In the genomic region with DNA sequence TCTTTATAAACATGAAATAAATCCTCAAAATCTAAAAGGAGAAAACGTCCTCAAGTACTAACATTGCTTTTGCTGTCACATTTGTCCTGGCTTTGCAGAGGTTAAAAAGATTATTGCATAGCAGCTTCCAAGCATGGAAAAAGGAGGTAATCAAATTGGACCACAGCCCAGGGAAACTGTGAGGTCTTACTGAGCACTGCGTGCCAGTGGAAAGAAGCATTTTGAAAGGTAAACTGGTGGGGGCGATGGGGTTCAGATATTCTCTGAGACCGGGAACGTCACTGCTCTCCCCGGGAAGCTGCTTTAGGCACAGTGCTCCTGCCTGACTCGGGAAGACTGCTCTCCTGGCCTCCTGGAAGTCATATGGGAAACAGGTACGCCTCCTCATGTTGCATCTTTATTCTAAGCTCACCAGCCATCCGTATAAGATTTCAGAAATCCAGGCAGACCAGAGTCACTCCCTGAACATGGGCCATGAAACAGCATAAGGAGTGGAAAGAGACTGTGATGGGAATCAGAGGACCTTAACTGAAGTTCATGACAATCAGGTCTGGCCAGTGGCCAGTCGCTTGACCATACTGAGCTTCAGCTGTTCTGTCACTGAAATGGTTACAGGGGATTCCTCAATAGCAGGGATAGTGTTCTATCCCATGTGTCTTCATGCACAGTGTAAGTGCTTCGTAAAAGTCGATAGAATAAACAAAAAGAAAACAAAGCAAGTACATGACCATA, we compare ENCODE assay signal across 19 cellular contexts.
A peak's percentile ranks its signal among the peaks of the same experiment; 100 is the strongest.
DNase-seq lines count a peak whose midpoint lies in the region; ATAC-seq and TF ChIP-seq lines count a peak whose summit lies in the region.
"Had no signal": no experiment of that assay in that cellular context is flagged by ENCODE, and none has a peak within 500 bp of the region (broad histone marks: within the 10 kb centered on the region; RNA-seq: fewer than 3 reads in every experiment).

No MANE protein-coding gene starts in this region.

- WGBS in mesenchymal stem cell, result 79% methylated on average over 12 of the region's 12 CpGs
- WGBS in aorta, 2 donors, result 33 to 36% methylated on average over 12 of the region's 12 CpGs

- TF ChIP-seq CTCF in fibroblast of lung (conservative IDR thresholded peaks at IDR 0.05 in 1 of 2, IDR thresholded peaks at IDR 0.05 in 1 of 2; ENCODE audit: low read depth in 1 of 2, low read length in 2 of 2), result no peak
- TF ChIP-seq CTCF in CD8-positive, alpha-beta T cell (IDR thresholded peaks at IDR 0.05), result no peak

- no peak overlapping the region for H2AFZ ChIP-seq in fibroblast of lung (ENCODE audit: low read length)
- no peak overlapping the region for H2AFZ ChIP-seq in mesenchymal stem cell (ENCODE audit: low read depth, low read length)

- no peak overlapping the region for H3K14ac ChIP-seq in mesenchymal stem cell (ENCODE audit: low read length in 2 of 2)

- H3K27me3 ChIP-seq in fibroblast of lung (ENCODE audit: control insufficient read depth, insufficient read depth, low read length) (no peaks in the 10 kb centered on the region), mesenchymal stem cell (ENCODE audit: control insufficient read depth in 1 of 2, insufficient read depth in 1 of 2, low read length in 2 of 2) (no peaks in the 10 kb centered on the region), aorta (ENCODE audit: control insufficient read depth in 1 of 2, insufficient read depth in 2 of 2, low read length in 1 of 2) (no peaks in the 10 kb centered on the region)
- H3K27me3 ChIP-seq in CD8-positive, alpha-beta T cell (ENCODE audit: insufficient read depth, low read length), result no peaks in the 10 kb centered on the region
- H3K27me3 ChIP-seq: MG63, uterus had no signal

- DNase-seq in Right ventricle myocardium inferior (ENCODE audit: missing footprints) (no peak), cardiac septum (ENCODE audit: low spot score) (no peak), fibroblast of lung (ENCODE audit: low read depth in 2 of 2) (peak in 1 of 2 donors; percentile 72), mesenchymal stem cell (peak; percentile 33), aorta (no peak), Kasumi-1 (lab: John Stamatoyannopoulos, UW) (no peak), NCI-H2029 (lab: John Stamatoyannopoulos, UW) (no peak)
- DNase-seq in CD8-positive, alpha-beta T cell, result no peak
- DNase-seq: activated T-cell treated with anti-CD3 and anti-CD28 coated beads, Interleukin-2, amount 50 U/mL, for 1 hour; DMS79; kidney; MG63; NCI-H1694; OCI-M1; stimulated activated CD4-positive, alpha-beta T cell treated with anti-CD3 and anti-CD28 coated beads, Interleukin-12 subunit alpha, Interleukin-12 subunit beta, amount 100 ng/mL, for 4 hours; stimulated activated naive CD4-positive, alpha-beta T cell treated with Interleukin-2 at 50 U/mL for 16 hours had no signal

- H3K9ac ChIP-seq in fibroblast of lung (ENCODE audit: insufficient read depth, low read length) (no peak overlapping the region), mesenchymal stem cell (ENCODE audit: low read length) (no peak overlapping the region)

- H3K4me3 Mint-ChIP-seq in CD8-positive, alpha-beta T cell, result no peak overlapping the region
- H3K4me3 Mint-ChIP-seq: activated naive CD8-positive, alpha-beta T cell had no signal

- H3K9me3 ChIP-seq in fibroblast of lung (ENCODE audit: control insufficient read depth, insufficient read depth, low read depth, low read length) (no peaks in the 10 kb centered on the region), mesenchymal stem cell (ENCODE audit: control insufficient read depth, low read length) (no peaks in the 10 kb centered on the region), aorta (ENCODE audit: control insufficient read depth, low read length) (no peaks in the 10 kb centered on the region)
- no peaks in the 10 kb centered on the region for H3K9me3 ChIP-seq in CD8-positive, alpha-beta T cell (ENCODE audit: low read length)
- H3K9me3 ChIP-seq: A549, MG63, uterus had no signal

- no peak overlapping the region for H3K27ac ChIP-seq in fibroblast of lung (ENCODE audit: insufficient read depth, low read length)
- H3K27ac ChIP-seq in mesenchymal stem cell (ENCODE audit: low read length, poor library complexity, severe bottlenecking), result no peak overlapping the region
- H3K27ac ChIP-seq in aorta (ENCODE audit: low read depth in 1 of 2, low read length in 2 of 2), result no peak overlapping the region
- no peak overlapping the region for H3K27ac ChIP-seq in CD8-positive, alpha-beta T cell (ENCODE audit: low read depth, low read length)
- H3K27ac ChIP-seq: A549, uterus had no signal

- no peak overlapping the region for H2BK12ac ChIP-seq in mesenchymal stem cell (ENCODE audit: low read length in 2 of 2)

- no peak overlapping the region for H3K27ac Mint-ChIP-seq in CD8-positive, alpha-beta T cell
- H3K27ac Mint-ChIP-seq: activated naive CD8-positive, alpha-beta T cell had no signal

- H3K4me3 ChIP-seq in fibroblast of lung (replicated peaks in 1 of 4; ENCODE audit: control extremely low read depth in 1 of 4, insufficient read depth in 1 of 4, low read depth in 3 of 4, low read length in 4 of 4) (no peak overlapping the region), mesenchymal stem cell (ENCODE audit: insufficient read depth in 1 of 2, low read depth in 1 of 2, low read length in 2 of 2) (no peak overlapping the region), aorta (ENCODE audit: low read length in 2 of 2) (no peak overlapping the region)
- H3K4me3 ChIP-seq in CD8-positive, alpha-beta T cell (ENCODE audit: low read depth, low read length), result no peak overlapping the region
- H3K4me3 ChIP-seq: A549, MG63, uterus had no signal

- no peaks in the 10 kb centered on the region for H3K9me3 Mint-ChIP-seq in CD8-positive, alpha-beta T cell

- H3K27me3 Mint-ChIP-seq in CD8-positive, alpha-beta T cell (ENCODE audit: low read depth), result no peaks in the 10 kb centered on the region
- H3K27me3 Mint-ChIP-seq: activated naive CD8-positive, alpha-beta T cell had no signal

- peak overlapping the region in 1 of 2 experiments; percentile 8 for H3K18ac ChIP-seq in mesenchymal stem cell (ENCODE audit: low read depth in 1 of 2, low read length in 2 of 2)

- no peaks in the 10 kb centered on the region for H4K20me1 ChIP-seq in fibroblast of lung (ENCODE audit: control insufficient read depth, extremely low read depth, insufficient read depth, low read length)

- H4K8ac ChIP-seq in mesenchymal stem cell (ENCODE audit: low read length), result no peak overlapping the region

- POLR2A ChIA-PET in CD8-positive, alpha-beta T cell (lab: Charles Lee), result interaction anchor here (0.6 kb wide), 1 partner anchor 417 kb away, joined by 3 read pairs; no protein-coding TSS in a partner anchor

- H3K4me1 ChIP-seq in fibroblast of lung (ENCODE audit: control insufficient read depth, extremely low read depth, insufficient read depth, low read length), result no peaks in the 10 kb centered on the region
- no peaks in the 10 kb centered on the region for H3K4me1 ChIP-seq in mesenchymal stem cell (ENCODE audit: control insufficient read depth, insufficient read depth, low read depth, low read length)
- peaks cover 0 to 2% of the 10 kb centered on the region in 2 donors for H3K4me1 ChIP-seq in aorta (ENCODE audit: control insufficient read depth in 1 of 2, insufficient read depth in 2 of 2, low read length in 2 of 2)
- H3K4me1 ChIP-seq in CD8-positive, alpha-beta T cell (ENCODE audit: insufficient read depth, low read length), result no peaks in the 10 kb centered on the region
- H3K4me1 ChIP-seq: A549, uterus had no signal

- no peak overlapping the region for H2BK15ac ChIP-seq in mesenchymal stem cell (ENCODE audit: low read depth, poor library complexity, severe bottlenecking)

- CTCF ChIA-PET in CD8-positive, alpha-beta T cell (lab: Charles Lee), result interaction anchor here (0.8 to 2.2 kb wide), 3 partner anchors 1113 to 1172 kb away, joined by 3 to 6 read pairs (median 4); no protein-coding TSS in a partner anchor

- intact Hi-C loops in Right ventricle myocardium inferior (cut with DNase I), result loop anchor here (10.0 kb wide), 1 partner anchor 826 kb away; no protein-coding TSS in a partner anchor
- intact Hi-C loops in cardiac septum (cut with DNase I), result loop anchor here (1.0 to 10.0 kb wide), 7 partner anchors 69 to 1039 kb away; no protein-coding TSS in a partner anchor
- intact Hi-C loops in aorta (cut with DNase I), result loop anchor here in 1 of 2 donors (5.0 to 10.0 kb wide), 2 partner anchors 66 to 284 kb away; a partner anchor contains a TSS
- intact Hi-C loops in CD8-positive, alpha-beta T cell (cut with DNase I, micrococcal nuclease), result loop anchor here in 1 of 2 experiments (10.0 kb wide), 1 partner anchor 826 kb away; no protein-coding TSS in a partner anchor

- H3K36me3 Mint-ChIP-seq in CD8-positive, alpha-beta T cell, result no peaks in the 10 kb centered on the region
- H3K36me3 Mint-ChIP-seq: activated naive CD8-positive, alpha-beta T cell had no signal

- no peak overlapping the region for H2BK120ac ChIP-seq in mesenchymal stem cell (ENCODE audit: low read depth, low read length)

- H3K79me1 ChIP-seq in mesenchymal stem cell (replicated peaks; ENCODE audit: low read length, poor library complexity, severe bottlenecking), result no peaks in the 10 kb centered on the region

- peaks cover 3% of the 10 kb centered on the region for H3K4me1 Mint-ChIP-seq in CD8-positive, alpha-beta T cell (ENCODE audit: low read depth)

- H3K79me2 ChIP-seq in fibroblast of lung (ENCODE audit: control insufficient read depth, insufficient read depth, low read length), result no peaks in the 10 kb centered on the region

- H3K23ac ChIP-seq in mesenchymal stem cell (ENCODE audit: low read length in 2 of 2), result no peak overlapping the region

- H4K91ac ChIP-seq in mesenchymal stem cell (ENCODE audit: low read length), result no peak overlapping the region

- H2BK5ac ChIP-seq in mesenchymal stem cell (ENCODE audit: low read depth, low read length, poor library complexity, severe bottlenecking), result no peak overlapping the region

- peak; percentile 58 for ATAC-seq in Right ventricle myocardium inferior
- ATAC-seq in aorta (ENCODE audit: low FRiP score), result peak; percentile 63
- ATAC-seq in CD8-positive, alpha-beta T cell, result no peak
- ATAC-seq: A549 had no signal

- H3K4me2 ChIP-seq in fibroblast of lung (ENCODE audit: extremely low read depth, insufficient read depth, low read length) (peak overlapping the region; percentile 32), mesenchymal stem cell (ENCODE audit: low read length, poor library complexity, severe bottlenecking) (no peak overlapping the region)
- H3K4me2 ChIP-seq: A549 had no signal

- H3K36me3 ChIP-seq in fibroblast of lung (ENCODE audit: control insufficient read depth, insufficient read depth, low read length), result no peaks in the 10 kb centered on the region
- H3K36me3 ChIP-seq in mesenchymal stem cell (ENCODE audit: control insufficient read depth in 1 of 2, insufficient read depth in 2 of 2, low read depth in 1 of 2, low read length in 2 of 2), result no peaks in the 10 kb centered on the region
- H3K36me3 ChIP-seq in aorta (ENCODE audit: control insufficient read depth in 1 of 2, insufficient read depth in 2 of 2, low read length in 1 of 2), result no peaks in the 10 kb centered on the region
- no peaks in the 10 kb centered on the region for H3K36me3 ChIP-seq in CD8-positive, alpha-beta T cell (ENCODE audit: insufficient read depth, low read length)
- H3K36me3 ChIP-seq: MG63, uterus had no signal

- H3K4ac ChIP-seq in mesenchymal stem cell (ENCODE audit: low read depth in 1 of 2, low read length in 2 of 2), result peak overlapping the region in 1 of 2 experiments; percentile 8

- H2AK5ac ChIP-seq in mesenchymal stem cell (ENCODE audit: low read length, severe bottlenecking), result no peak overlapping the region
